8 cellular contexts compared by ENCODE assay signal in the genomic region with DNA sequence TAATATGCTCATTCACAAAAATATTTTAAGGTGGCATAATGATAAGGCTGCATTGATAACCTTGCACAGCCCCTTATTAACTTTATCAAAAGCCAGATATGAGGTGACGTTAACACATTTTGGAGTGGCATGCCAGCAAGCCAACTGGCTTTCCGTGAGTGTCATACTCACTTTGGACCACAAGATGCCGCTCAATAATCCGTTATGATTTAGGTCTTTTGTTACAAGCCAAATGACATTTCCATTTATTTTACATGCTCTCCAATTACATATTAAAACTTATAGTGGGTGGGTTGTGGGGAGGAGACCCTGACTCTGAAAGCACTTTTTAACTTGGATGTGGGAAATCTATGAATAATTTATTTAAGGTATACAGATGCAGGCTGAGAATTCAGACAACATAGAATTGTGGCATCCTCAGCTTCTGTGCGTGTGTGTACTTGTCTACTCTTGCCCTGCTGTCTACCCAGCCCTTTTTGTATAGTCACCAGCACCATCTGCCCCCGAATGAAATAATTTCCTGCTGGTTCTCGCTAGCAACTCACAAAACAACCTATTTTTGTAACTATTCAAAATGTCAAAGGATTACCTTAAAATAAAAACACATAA.
A peak's percentile ranks its signal among the peaks of the same experiment; 100 is the strongest.
DNase-seq lines count a peak whose midpoint lies in the region; ATAC-seq and TF ChIP-seq lines count a peak whose summit lies in the region.

No MANE protein-coding gene starts in this region.

- intact Hi-C loops in heart left ventricle (cut with DNase I), result no loop called here
- intact Hi-C loops in left cardiac atrium (cut with DNase I), result no loop called here
- intact Hi-C loops in thyroid gland (cut with DNase I), result no loop called here

- H3K9me3 Mint-ChIP-seq in activated CD8-positive, alpha-beta T cell treated with anti-CD3 and anti-CD28 coated beads, Interleukin-2, amount 10 ng/mL, durations not matched to agents 7 days and 5 days (ENCODE audit: insufficient read depth), result no peaks in the 10 kb centered on the region

- DNase-seq in heart left ventricle (no peak), left cardiac atrium (no peak), NCI-H1930 (lab: John Stamatoyannopoulos, UW) (peak; percentile 15 to 47), iPS-NIHi7 (ENCODE audit: extremely low spot score) (peak; percentile 32), thyroid gland (peak; percentile 5 to 10)
- peak; percentile 42 for DNase-seq in activated CD8-positive, alpha-beta T cell treated with anti-CD3 and anti-CD28 coated beads, Interleukin-2, amount 10 ng/mL, durations not matched to agents 7 days and 5 days

- H3K36me3 ChIP-seq in heart left ventricle (no peaks in the 10 kb centered on the region), HEK293 (ENCODE audit: control insufficient read depth in 2 of 2, insufficient read depth in 1 of 2, low read length in 2 of 2) (no peaks in the 10 kb centered on the region), thyroid gland (no peaks in the 10 kb centered on the region)

- H3K4me3 ChIP-seq in heart left ventricle, result no peak overlapping the region
- no peak overlapping the region for H3K4me3 ChIP-seq in HEK293 (ENCODE audit: low read depth, low read length)
- H3K4me3 ChIP-seq in thyroid gland (replicated peaks in 1 of 3), result no peak overlapping the region

- no peak overlapping the region for H3K27ac ChIP-seq in heart left ventricle
- H3K27ac ChIP-seq in HEK293 (ENCODE audit: extremely low read depth, low read depth, low read length), result no peak overlapping the region
- H3K27ac ChIP-seq in thyroid gland, result no peak overlapping the region

- no peaks in the 10 kb centered on the region for H3K4me1 Mint-ChIP-seq in activated CD8-positive, alpha-beta T cell treated with anti-CD3 and anti-CD28 coated beads, Interleukin-2, amount 10 ng/mL, durations not matched to agents 7 days and 5 days (ENCODE audit: low read depth)

- TF ChIP-seq POLR2A in heart left ventricle (IDR thresholded peaks at IDR 0.05), result no peak
- TF ChIP-seq POLR2A in thyroid gland (IDR thresholded peaks at IDR 0.05), result no peak
- no peak for TF ChIP-seq POLR2A in GM18505 (IDR thresholded peaks at IDR 0.05; ENCODE audit: borderline replicate concordance, extremely low read depth, insufficient read depth, insufficient read length)

- H3K27me3 ChIP-seq in heart left ventricle, result peaks cover 0 to 25% (median 0%) of the 10 kb centered on the region in 9 donors
- no peaks in the 10 kb centered on the region for H3K27me3 ChIP-seq in thyroid gland

- POLR2A ChIA-PET in HEK293 (lab: Yijun Ruan, JAX), result no interaction called here
- POLR2A ChIA-PET in activated CD8-positive, alpha-beta T cell treated with anti-CD3 and anti-CD28 coated beads, Interleukin-2, amount 10 ng/mL, durations not matched to agents 7 days and 5 days (lab: Charles Lee), result no interaction called here

- peaks cover 6% of the 10 kb centered on the region for H3K27me3 Mint-ChIP-seq in activated CD8-positive, alpha-beta T cell treated with anti-CD3 and anti-CD28 coated beads, Interleukin-2, amount 10 ng/mL, durations not matched to agents 7 days and 5 days (ENCODE audit: low read depth)

- CTCF ChIA-PET in HEK293 (lab: Yijun Ruan, JAX), result interaction anchor here (0.5 to 1.2 kb wide), 14 partner anchors 12 to 1828 kb away, joined by 3 to 7 read pairs (median 4); no protein-coding TSS in a partner anchor
- CTCF ChIA-PET in activated CD8-positive, alpha-beta T cell treated with anti-CD3 and anti-CD28 coated beads, Interleukin-2, amount 10 ng/mL, durations not matched to agents 7 days and 5 days (lab: Charles Lee), result interaction anchor here (0.7 to 1.4 kb wide), 2 partner anchors 24 to 177 kb away, joined by 3 to 5 read pairs; no protein-coding TSS in a partner anchor

- WGBS in heart left ventricle, 4 donors, result 17 to 21% (median 20%) methylated on average over 7 of the region's 7 CpGs
- WGBS in thyroid gland, 2 donors, result 21 to 26% methylated on average over 7 of the region's 7 CpGs

- no peaks in the 10 kb centered on the region for H3K4me1 ChIP-seq in heart left ventricle
- peaks cover 5% of the 10 kb centered on the region; the same call in 1 of the 2 replicates for H3K4me1 ChIP-seq in HEK293 (ENCODE audit: control insufficient read depth, insufficient read depth, low read length)
- no peaks in the 10 kb centered on the region for H3K4me1 ChIP-seq in thyroid gland

- no peak for ATAC-seq in heart left ventricle
- ATAC-seq in left cardiac atrium, result no peak
- ATAC-seq in activated CD8-positive, alpha-beta T cell treated with anti-CD3 and anti-CD28 coated beads, Interleukin-2, amount 10 ng/mL, durations not matched to agents 7 days and 5 days, result no peak
- ATAC-seq in GM18505 (IDR thresholded peaks at IDR 0.05; ENCODE audit: unreplicated experiment), result no peak

- no peak overlapping the region for H3K27ac Mint-ChIP-seq in activated CD8-positive, alpha-beta T cell treated with anti-CD3 and anti-CD28 coated beads, Interleukin-2, amount 10 ng/mL, durations not matched to agents 7 days and 5 days

- H3K9me3 ChIP-seq in heart left ventricle, result no peaks in the 10 kb centered on the region
- H3K9me3 ChIP-seq in HEK293 (ENCODE audit: control insufficient read depth, insufficient read depth, low read depth, low read length), result no peaks in the 10 kb centered on the region
- no peaks in the 10 kb centered on the region for H3K9me3 ChIP-seq in thyroid gland

- no peak overlapping the region for H3K4me3 Mint-ChIP-seq in activated CD8-positive, alpha-beta T cell treated with anti-CD3 and anti-CD28 coated beads, Interleukin-2, amount 10 ng/mL, durations not matched to agents 7 days and 5 days

- no peaks in the 10 kb centered on the region for H3K36me3 Mint-ChIP-seq in activated CD8-positive, alpha-beta T cell treated with anti-CD3 and anti-CD28 coated beads, Interleukin-2, amount 10 ng/mL, durations not matched to agents 7 days and 5 days (ENCODE audit: low read depth)

- peak in 11 of 12 donors; percentile 41 to 69 (median 52) for TF ChIP-seq CTCF in heart left ventricle (IDR thresholded peaks at IDR 0.05)
- TF ChIP-seq CTCF in HEK293 (tag by site-specific recombination; IDR thresholded peaks at IDR 0.05), result peak; percentile 13; the same call in 1 of the 2 replicates
- peak; percentile 16 to 68 (median 51) for TF ChIP-seq CTCF in thyroid gland (IDR thresholded peaks at IDR 0.05)

TF ChIP-seq in HEK293, 187 proteins besides CTCF, POLR2A, EP300 and RAD21:
- TF ChIP-seq, protein P1, sequence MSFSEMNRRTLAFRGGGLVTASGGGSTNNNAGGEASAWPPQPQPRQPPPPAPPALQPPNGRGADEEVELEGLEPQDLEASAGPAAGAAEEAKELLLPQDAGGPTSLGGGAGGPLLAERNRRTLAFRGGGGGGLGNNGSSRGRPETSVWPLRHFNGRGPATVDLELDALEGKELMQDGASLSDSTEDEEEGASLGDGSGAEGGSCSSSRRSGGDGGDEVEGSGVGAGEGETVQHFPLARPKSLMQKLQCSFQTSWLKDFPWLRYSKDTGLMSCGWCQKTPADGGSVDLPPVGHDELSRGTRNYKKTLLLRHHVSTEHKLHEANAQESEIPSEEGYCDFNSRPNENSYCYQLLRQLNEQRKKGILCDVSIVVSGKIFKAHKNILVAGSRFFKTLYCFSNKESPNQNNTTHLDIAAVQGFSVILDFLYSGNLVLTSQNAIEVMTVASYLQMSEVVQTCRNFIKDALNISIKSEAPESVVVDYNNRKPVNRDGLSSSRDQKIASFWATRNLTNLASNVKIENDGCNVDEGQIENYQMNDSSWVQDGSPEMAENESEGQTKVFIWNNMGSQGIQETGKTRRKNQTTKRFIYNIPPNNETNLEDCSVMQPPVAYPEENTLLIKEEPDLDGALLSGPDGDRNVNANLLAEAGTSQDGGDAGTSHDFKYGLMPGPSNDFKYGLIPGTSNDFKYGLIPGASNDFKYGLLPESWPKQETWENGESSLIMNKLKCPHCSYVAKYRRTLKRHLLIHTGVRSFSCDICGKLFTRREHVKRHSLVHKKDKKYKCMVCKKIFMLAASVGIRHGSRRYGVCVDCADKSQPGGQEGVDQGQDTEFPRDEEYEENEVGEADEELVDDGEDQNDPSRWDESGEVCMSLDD (tag by site-specific recombination; IDR thresholded peaks at IDR 0.05), result no peak
- TF ChIP-seq, protein P2, sequence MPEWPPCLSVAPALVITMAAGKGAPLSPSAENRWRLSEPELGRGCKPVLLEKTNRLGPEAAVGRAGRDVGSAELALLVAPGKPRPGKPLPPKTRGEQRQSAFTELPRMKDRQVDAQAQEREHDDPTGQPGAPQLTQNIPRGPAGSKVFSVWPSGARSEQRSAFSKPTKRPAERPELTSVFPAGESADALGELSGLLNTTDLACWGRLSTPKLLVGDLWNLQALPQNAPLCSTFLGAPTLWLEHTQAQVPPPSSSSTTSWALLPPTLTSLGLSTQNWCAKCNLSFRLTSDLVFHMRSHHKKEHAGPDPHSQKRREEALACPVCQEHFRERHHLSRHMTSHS (tag by site-specific recombination; IDR thresholded peaks at IDR 0.05), result no peak
- TF ChIP-seq ZNF654 (tag by site-specific recombination; IDR thresholded peaks at IDR 0.05; ENCODE audit: low read depth), result peak; percentile 56

Comparison
In these comparisons a context has a peak if more than half of its experiments do, and no peak if none do; other contexts are left out.
1. DNase-seq: peak in NCI-H1930 (2 of 2), activated CD8-positive, alpha-beta T cell treated with anti-CD3 and anti-CD28 coated beads, Interleukin-2, amount 10 ng/mL, durations not matched to agents 7 days and 5 days (single experiment), iPS-NIHi7 (single experiment) and thyroid gland (2 of 2); none in heart left ventricle (0 of 5) and left cardiac atrium (single experiment).
2. Peak in every context shown above with its lines, with median percentiles within 50 percentile points of each other: CTCF ChIP-seq.